21 cellular contexts compared by ENCODE assay signal in genomic region chr15:65561934-65562333, GRCh38. TPM values are rescaled to one million over a fixed set of nuclear protein-coding genes. Genes with fewer than 3 reads are reported as not detected.
DNase-seq lines count a peak whose midpoint lies in the region; ATAC-seq and TF ChIP-seq lines count a peak whose summit lies in the region.
"Had no signal": no experiment of that assay in that cellular context is flagged by ENCODE, and none has a peak within 500 bp of the region (broad histone marks: within the 10 kb centered on the region; RNA-seq: fewer than 3 reads in every experiment).

No MANE protein-coding gene starts in this region.

- H3K36me3 Mint-ChIP-seq in Calu3 (ENCODE audit: insufficient read depth, unreplicated experiment), result peaks cover 30% of the 10 kb centered on the region
- peaks cover 68% of the 10 kb centered on the region for H3K36me3 Mint-ChIP-seq in endothelial cell (ENCODE audit: low read depth, unreplicated experiment)
- peaks cover 72% of the 10 kb centered on the region for H3K36me3 Mint-ChIP-seq in progenitor cell of endocrine pancreas (ENCODE audit: insufficient read depth)

- H3K4me1 Mint-ChIP-seq in Calu3 (ENCODE audit: low read depth, unreplicated experiment) (peaks cover 17% of the 10 kb centered on the region), endothelial cell (ENCODE audit: unreplicated experiment) (peaks cover 9% of the 10 kb centered on the region), progenitor cell of endocrine pancreas (ENCODE audit: low read depth) (peaks cover 21% of the 10 kb centered on the region)
- H3K4me1 Mint-ChIP-seq: CD14-positive monocyte, IgD-negative memory B cell had no signal

- CTCF ChIA-PET in Calu3 (lab: Charles Lee), result interaction anchor here (0.6 kb wide), 1 partner anchor 44 kb away, joined by 3 read pairs; no protein-coding TSS in a partner anchor

- ATAC-seq in HG03460 (IDR thresholded peaks at IDR 0.05; ENCODE audit: unreplicated experiment) (no peak), GM19455 (IDR thresholded peaks at IDR 0.05; ENCODE audit: unreplicated experiment) (no peak)
- ATAC-seq: Panc1 had no signal

- no peaks in the 10 kb centered on the region for H3K27me3 ChIP-seq in kidney epithelial cell (ENCODE audit: control insufficient read depth, insufficient read depth, low read length)
- H3K27me3 ChIP-seq: SJCRH30 had no signal

- no peak overlapping the region for H3K4me3 ChIP-seq in kidney epithelial cell (ENCODE audit: low read depth, low read length)
- H3K4me3 ChIP-seq: SJCRH30 had no signal

- BruUV-seq in Calu3 (replicated peaks; lab: Mats Ljungman, UMichigan), result no TSS peak

- DNase-seq in Calu3, result no peak
- no peak for DNase-seq in endothelial cell (ENCODE audit: low spot score)
- peak; percentile 41 for DNase-seq in kidney epithelial cell (ENCODE audit: low read depth)
- DNase-seq in progenitor cell of endocrine pancreas (ENCODE audit: low spot score, unreplicated experiment), result no peak
- no peak for DNase-seq in nucleus accumbens (lab: John Stamatoyannopoulos, UW)
- no peak for DNase-seq in iPS-NIHi7 (ENCODE audit: extremely low spot score)
- DNase-seq: EL; H7; HFFc6; NCI-H1105; NCI-H2029 treated with DMSO at 0.1 percent for 48 hours; NCI-H345; NCI-H524; NCI-H774; NK-92 treated with Interleukin-12 subunit alpha and Interleukin-12 subunit beta, amount 100 ng/mL, for 24 hours; SJCRH30 had no signal

- H3K27ac Mint-ChIP-seq in Calu3 (ENCODE audit: unreplicated experiment) (peak overlapping the region; percentile 47), endothelial cell (ENCODE audit: unreplicated experiment) (peak overlapping the region; percentile 52), progenitor cell of endocrine pancreas (peak overlapping the region; percentile 71)
- H3K27ac Mint-ChIP-seq: CD14-positive monocyte, HFFc6 had no signal

- H3K27me3 Mint-ChIP-seq in Calu3 (ENCODE audit: unreplicated experiment) (no peaks in the 10 kb centered on the region), endothelial cell (ENCODE audit: unreplicated experiment) (peaks cover 1% of the 10 kb centered on the region), progenitor cell of endocrine pancreas (no peaks in the 10 kb centered on the region)
- H3K27me3 Mint-ChIP-seq: IgD-negative memory B cell had no signal

- TF ChIP-seq CTCF in Calu3 (IDR thresholded peaks at IDR 0.05; ENCODE audit: unreplicated experiment), result no peak
- TF ChIP-seq CTCF in endothelial cell (IDR thresholded peaks at IDR 0.05; ENCODE audit: unreplicated experiment), result no peak
- TF ChIP-seq CTCF in kidney epithelial cell (IDR thresholded peaks at IDR 0.05; ENCODE audit: insufficient read depth, low read length, poor library complexity, severe bottlenecking), result no peak
- no peak for TF ChIP-seq CTCF in progenitor cell of endocrine pancreas (IDR thresholded peaks at IDR 0.05; ENCODE audit: unreplicated experiment)

- peaks cover 3% of the 10 kb centered on the region for H3K36me3 ChIP-seq in kidney epithelial cell (ENCODE audit: control insufficient read depth, insufficient read depth, low read length)

- intact Hi-C loops in Calu3 (cut with micrococcal nuclease; ENCODE audit: unreplicated experiment), result no loop called here

- H3K4me3 Mint-ChIP-seq in Calu3 (ENCODE audit: low read depth, unreplicated experiment) (no peak overlapping the region), endothelial cell (ENCODE audit: unreplicated experiment) (peak overlapping the region; percentile 68), progenitor cell of endocrine pancreas (ENCODE audit: low read depth) (no peak overlapping the region)
- H3K4me3 Mint-ChIP-seq: CD14-positive monocyte, HFFc6, IgD-negative memory B cell had no signal

- H3K9me3 Mint-ChIP-seq in Calu3 (ENCODE audit: low read depth, unreplicated experiment) (no peaks in the 10 kb centered on the region), endothelial cell (ENCODE audit: unreplicated experiment) (no peaks in the 10 kb centered on the region), progenitor cell of endocrine pancreas (ENCODE audit: low read depth) (peaks cover 5% of the 10 kb centered on the region)
- H3K9me3 Mint-ChIP-seq: HFFc6 had no signal

RNA-seq across cellular contexts. Expression of gene HACD3, which starts 31.7 kb away (rescaled TPM):
- total RNA-seq in Calu3 (2022) (125 and 135 TPM in 2 replicates), endothelial cell (ENCODE audit: unreplicated experiment) (107 TPM), kidney epithelial cell (92.7 and 99.6 TPM in 2 replicates), progenitor cell of endocrine pancreas (152 and 156 TPM in 2 replicates)

RNA-seq across cellular contexts. Expression of gene DPP8, which starts 44.4 kb away (rescaled TPM):
- 41.2 and 45.9 TPM in 2 replicates for total RNA-seq in Calu3 (2022)
- total RNA-seq in endothelial cell (ENCODE audit: unreplicated experiment), result 36.6 TPM
- total RNA-seq in kidney epithelial cell, result 27.2 and 30.8 TPM in 2 replicates
- 30.7 TPM in 2 replicates for total RNA-seq in progenitor cell of endocrine pancreas

RNA-seq across cellular contexts. Expression of gene INTS14, which starts 49.0 kb away (rescaled TPM):
- 50.1 and 55.6 TPM in 2 replicates for total RNA-seq in Calu3 (2022)
- total RNA-seq in endothelial cell (ENCODE audit: unreplicated experiment), result 42.2 TPM
- 36.5 and 49.3 TPM in 2 replicates for total RNA-seq in kidney epithelial cell
- 62.6 and 65.7 TPM in 2 replicates for total RNA-seq in progenitor cell of endocrine pancreas

RNA-seq across cellular contexts. Expression of gene SLC24A1, which starts 59.8 kb away (rescaled TPM):
- total RNA-seq in Calu3 (2022), result 9.0 and 13.2 TPM in 2 replicates
- 20.7 TPM for total RNA-seq in endothelial cell (ENCODE audit: unreplicated experiment)
- total RNA-seq in kidney epithelial cell, result 11.3 and 17.8 TPM in 2 replicates
- 9.6 and 10.3 TPM in 2 replicates for total RNA-seq in progenitor cell of endocrine pancreas
